1 cellular context compared by ENCODE assay signal in genomic region chr1:34758751-34759150, GRCh38.
TF ChIP-seq lines count a peak whose summit lies in the region.

No MANE protein-coding gene starts in this region.

TF ChIP-seq in HCT116, 20 proteins besides CTCF, POLR2A, EP300 and RAD21 (continued from another document):
- TF ChIP-seq REST (IDR thresholded peaks at IDR 0.05; ENCODE audit: low read depth) (no peak), EZH2 (IDR thresholded peaks at IDR 0.05) (no peak)
